ENCODE assay signal across 8 cellular contexts in the genomic region with DNA sequence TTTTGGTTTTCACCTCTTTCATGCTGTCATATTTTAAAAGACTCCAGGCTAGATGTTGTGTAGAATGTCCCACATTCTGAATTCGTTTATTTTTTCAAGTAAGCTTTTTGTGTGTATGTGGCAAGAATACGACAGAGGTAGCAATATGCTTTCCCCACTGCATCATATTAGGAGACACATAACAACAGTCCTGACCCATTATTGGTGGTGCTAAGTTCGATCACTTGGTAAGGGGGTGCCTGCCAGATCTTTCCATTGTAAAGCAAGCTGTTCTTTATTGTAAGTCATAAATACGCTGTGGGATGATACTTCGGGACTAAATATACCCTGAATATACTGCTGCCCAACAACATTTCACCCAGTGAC. TPM values are rescaled to one million over a fixed set of nuclear protein-coding genes. Genes with fewer than 3 reads are reported as not detected.
A peak's percentile ranks its signal among the peaks of the same experiment; 100 is the strongest.
DNase-seq lines count a peak whose midpoint lies in the region; ATAC-seq and TF ChIP-seq lines count a peak whose summit lies in the region.

No MANE protein-coding gene starts in this region.

- 19 to 20% methylated on average over 5 of the region's 5 CpGs for WGBS in transverse colon (ENCODE audit: low coverage in 1 of 2), 2 donors

- no peaks in the 10 kb centered on the region for H3K4me1 ChIP-seq in BE2C
- H3K4me1 ChIP-seq in HCT116 (ENCODE audit: control insufficient read depth in 1 of 2, insufficient read depth in 2 of 2, low read length in 2 of 2): peaks cover 19 to 27% of the 10 kb centered on the region in 2 experiments; a peak in 3 of 4 replicates
- peaks cover 0 to 37% of the 10 kb centered on the region in 2 donors for H3K4me1 ChIP-seq in left lung
- peaks cover 9 to 27% (median 13%) of the 10 kb centered on the region in 4 donors for H3K4me1 ChIP-seq in transverse colon

- H4K20me1 ChIP-seq in HCT116 (ENCODE audit: insufficient read depth): no peaks in the 10 kb centered on the region

- H3K79me2 ChIP-seq in HCT116 (ENCODE audit: insufficient read depth, low read length): peaks cover 40% of the 10 kb centered on the region

- in situ Hi-C loops in astrocyte of the cerebellum (cut with HindIII; ENCODE audit: low sequenced_read_pairs) (no loop called here), transverse colon (cut with MboI; ENCODE audit: low pct_ligation_motif_present in 1 of 4, low pct_unique_long_range_greater_than_20kb in 1 of 4, low sequenced_read_pairs in 3 of 4) (no loop called here)

- TF ChIP-seq EP300 in transverse colon (IDR thresholded peaks at IDR 0.05; ENCODE audit: low read depth): no peak

- POLR2A ChIA-PET in HCT116 (lab: Charles Lee): interaction anchor here (0.8 to 3.9 kb wide), 14 partner anchors 8 to 185 kb away, joined by 3 to 24 read pairs (median 4); no protein-coding TSS in a partner anchor

- intact Hi-C loops in HCT116 (cut with micrococcal nuclease): loop anchor here (1.0 to 10.0 kb wide), 6 partner anchors 26 to 296 kb away; no protein-coding TSS in a partner anchor
- intact Hi-C loops in left lung (cut with DNase I): loop anchor here in 1 of 2 donors (10.0 kb wide), 1 partner anchor 104 kb away; no protein-coding TSS in a partner anchor
- intact Hi-C loops in transverse colon (cut with DNase I; ENCODE audit: low total_unique reads): loop anchor here (10.0 kb wide), 1 partner anchor 124 kb away; no protein-coding TSS in a partner anchor

- TF ChIP-seq CTCF in BE2C (IDR thresholded peaks at IDR 0.05; ENCODE audit: low read depth, low read length) (no peak), HCT116 (IDR thresholded peaks at IDR 0.05 in 2 of 3, conservative IDR thresholded peaks at IDR 0.05 in 1 of 3; ENCODE audit: borderline replicate concordance in 1 of 3, insufficient read depth in 1 of 3, low read depth in 2 of 3, low read length in 2 of 3) (no peak), astrocyte of the cerebellum (IDR thresholded peaks at IDR 0.05; ENCODE audit: low read depth, low read length, missing control alignments) (no peak), left lung (IDR thresholded peaks at IDR 0.05) (no peak), transverse colon (IDR thresholded peaks at IDR 0.05) (no peak)

- H2AFZ ChIP-seq in HCT116 (ENCODE audit: low read depth, low read length, poor library complexity, severe bottlenecking): peak overlapping the region; percentile 66

- H3K9me3 ChIP-seq in BE2C: no peaks in the 10 kb centered on the region
- H3K9me3 ChIP-seq in HCT116 (ENCODE audit: control insufficient read depth in 1 of 2, insufficient read depth in 1 of 2, low read depth in 1 of 2, low read length in 2 of 2): no peaks in the 10 kb centered on the region
- no peaks in the 10 kb centered on the region for H3K9me3 ChIP-seq in left lung
- H3K9me3 ChIP-seq in transverse colon: no peaks in the 10 kb centered on the region

- no peaks in the 10 kb centered on the region for H3K9me2 ChIP-seq in HCT116 (ENCODE audit: insufficient read depth)

- H3K9ac ChIP-seq in HCT116 (ENCODE audit: low read length): peak overlapping the region; percentile 87

- TSS peak; percentile 90 for BruUV-seq in HCT116 (replicated peaks; lab: Mats Ljungman, UMichigan)

- DNase-seq in BE2C (no peak), HCT116 (ENCODE audit: low read depth, low spot score) (no peak), astrocyte of the cerebellum (ENCODE audit: low read depth) (no peak), left lung (no peak), transverse colon (no peak), kidney glomerular epithelial cell (lab: John Stamatoyannopoulos, UW) (no peak), AML-193 (lab: John Stamatoyannopoulos, UW) (no peak)

- ATAC-seq in HCT116: peak; percentile 12
- ATAC-seq in left lung: no peak
- ATAC-seq in HG03175 (IDR thresholded peaks at IDR 0.05; ENCODE audit: unreplicated experiment): no peak

- RAD21 ChIA-PET in HCT116 (lab: Charles Lee; ENCODE audit: low non-redundant PET in 1 of 2, low total read pairs in 2 of 2, uncharacterized antibody in 2 of 2, unreplicated experiment in 2 of 2): interaction anchor here (0.6 to 1.4 kb wide), 2 partner anchors 8 kb away, joined by 3 read pairs; no protein-coding TSS in a partner anchor

- no peak for TF ChIP-seq RAD21 in HCT116 (IDR thresholded peaks at IDR 0.05; ENCODE audit: low read depth)

- H3K4me2 ChIP-seq in HCT116 (ENCODE audit: low read length): peak overlapping the region; percentile 86

- H3K27me3 ChIP-seq in BE2C (no peaks in the 10 kb centered on the region), HCT116 (ENCODE audit: insufficient read depth, low read length) (no peaks in the 10 kb centered on the region), left lung (no peaks in the 10 kb centered on the region), transverse colon (no peaks in the 10 kb centered on the region)

- H3K27ac ChIP-seq in HCT116 (ENCODE audit: low read depth, low read length) (peak overlapping the region; percentile 70), left lung (peak overlapping the region; percentile 91 to 94), transverse colon (peak overlapping the region; percentile 89 to 96 (median 95))

- peak overlapping the region; percentile 91 for H3K4me3 ChIP-seq in BE2C (ENCODE audit: low read depth, low read length)
- peak overlapping the region; percentile 86 to 87 for H3K4me3 ChIP-seq in HCT116 (replicated peaks in 1 of 2; ENCODE audit: low read depth in 1 of 2, low read length in 2 of 2)
- peak overlapping the region; percentile 98 for H3K4me3 ChIP-seq in astrocyte of the cerebellum (ENCODE audit: low read depth, low read length)
- peak overlapping the region; percentile 84 to 93 for H3K4me3 ChIP-seq in left lung
- peak overlapping the region; percentile 57 to 96 (median 89) for H3K4me3 ChIP-seq in transverse colon

- H3K36me3 ChIP-seq in BE2C (no peaks in the 10 kb centered on the region), HCT116 (ENCODE audit: control insufficient read depth in 1 of 2, insufficient read depth in 2 of 2, low read length in 2 of 2) (no peaks in the 10 kb centered on the region), left lung (no peaks in the 10 kb centered on the region), transverse colon (no peaks in the 10 kb centered on the region)

- CTCF ChIA-PET in HCT116 (lab: Charles Lee): interaction anchor here (2.0 kb wide), 1 partner anchor 120 kb away, joined by 13 read pairs; no protein-coding TSS in a partner anchor

- TF ChIP-seq POLR2A in HCT116 (IDR thresholded peaks at IDR 0.05; ENCODE audit: borderline replicate concordance, extremely low read depth, insufficient read depth, insufficient read length) (no peak), transverse colon (IDR thresholded peaks at IDR 0.05) (no peak)

TF ChIP-seq in HCT116, 20 proteins besides CTCF, POLR2A, EP300 and RAD21:
- TF ChIP-seq, protein P1, sequence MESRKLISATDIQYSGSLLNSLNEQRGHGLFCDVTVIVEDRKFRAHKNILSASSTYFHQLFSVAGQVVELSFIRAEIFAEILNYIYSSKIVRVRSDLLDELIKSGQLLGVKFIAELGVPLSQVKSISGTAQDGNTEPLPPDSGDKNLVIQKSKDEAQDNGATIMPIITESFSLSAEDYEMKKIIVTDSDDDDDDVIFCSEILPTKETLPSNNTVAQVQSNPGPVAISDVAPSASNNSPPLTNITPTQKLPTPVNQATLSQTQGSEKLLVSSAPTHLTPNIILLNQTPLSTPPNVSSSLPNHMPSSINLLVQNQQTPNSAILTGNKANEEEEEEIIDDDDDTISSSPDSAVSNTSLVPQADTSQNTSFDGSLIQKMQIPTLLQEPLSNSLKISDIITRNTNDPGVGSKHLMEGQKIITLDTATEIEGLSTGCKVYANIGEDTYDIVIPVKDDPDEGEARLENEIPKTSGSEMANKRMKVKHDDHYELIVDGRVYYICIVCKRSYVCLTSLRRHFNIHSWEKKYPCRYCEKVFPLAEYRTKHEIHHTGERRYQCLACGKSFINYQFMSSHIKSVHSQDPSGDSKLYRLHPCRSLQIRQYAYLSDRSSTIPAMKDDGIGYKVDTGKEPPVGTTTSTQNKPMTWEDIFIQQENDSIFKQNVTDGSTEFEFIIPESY (IDR thresholded peaks at IDR 0.05; ENCODE audit: extremely low read depth, insufficient replicate concordance, low read length): no peak
- no peak for TF ChIP-seq SRF (IDR thresholded peaks at IDR 0.05; ENCODE audit: low read depth)
- TF ChIP-seq TCF7L2 (IDR thresholded peaks at IDR 0.05; ENCODE audit: borderline replicate concordance, extremely low read depth, insufficient read depth, insufficient read length): no peak
- no peak for TF ChIP-seq JUND (IDR thresholded peaks at IDR 0.05)
- TF ChIP-seq ZFX (IDR thresholded peaks at IDR 0.05): no peak
- no peak for TF ChIP-seq YY1 (IDR thresholded peaks at IDR 0.05; ENCODE audit: extremely low read depth, insufficient replicate concordance, low read depth, low read length)
- TF ChIP-seq SIN3A (IDR thresholded peaks at IDR 0.05; ENCODE audit: low read depth): no peak
- no peak for TF ChIP-seq EZH2phosphoT487 (IDR thresholded peaks at IDR 0.05; ENCODE audit: borderline replicate concordance)
- TF ChIP-seq CBX3 (IDR thresholded peaks at IDR 0.05; ENCODE audit: low read depth): no peak
- TF ChIP-seq, protein P2, sequence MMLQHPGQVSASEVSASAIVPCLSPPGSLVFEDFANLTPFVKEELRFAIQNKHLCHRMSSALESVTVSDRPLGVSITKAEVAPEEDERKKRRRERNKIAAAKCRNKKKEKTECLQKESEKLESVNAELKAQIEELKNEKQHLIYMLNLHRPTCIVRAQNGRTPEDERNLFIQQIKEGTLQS (IDR thresholded peaks at IDR 0.05): no peak
- TF ChIP-seq, protein P3, sequence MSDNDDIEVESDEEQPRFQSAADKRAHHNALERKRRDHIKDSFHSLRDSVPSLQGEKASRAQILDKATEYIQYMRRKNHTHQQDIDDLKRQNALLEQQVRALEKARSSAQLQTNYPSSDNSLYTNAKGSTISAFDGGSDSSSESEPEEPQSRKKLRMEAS (IDR thresholded peaks at IDR 0.05): no peak
- no peak for TF ChIP-seq SP1 (IDR thresholded peaks at IDR 0.05; ENCODE audit: low read depth)
- TF ChIP-seq FOSL1 (IDR thresholded peaks at IDR 0.05; ENCODE audit: low read depth): no peak
- TF ChIP-seq ZNF274 (IDR thresholded peaks at IDR 0.05; ENCODE audit: low read depth, low read length): no peak

RNA-seq across cellular contexts. Expression of gene NCOA3, which starts 0.6 kb away (rescaled TPM):
- polyA plus RNA-seq in BE2C (2012; ENCODE audit: insufficient read depth, insufficient read length, low read depth): 8.5 TPM
- 25.9 TPM for total RNA-seq in HCT116 (2021; ENCODE audit: unreplicated experiment)
- 10.0 and 11.8 TPM in 2 replicates for polyA plus RNA-seq in HCT116 (2012)
- total RNA-seq in left lung: 10 to 100 TPM; 34.5 to 41.4 TPM
- total RNA-seq in transverse colon: 10 to 100 TPM in 3 of 4 donors, 1 to 10 TPM in 1; 9.2 to 39.1 (median 22.3) TPM
